ENCODE assay signal across 10 cellular contexts in genomic region chr2:227466887-227467285, GRCh38. TPM values are rescaled to one million over a fixed set of nuclear protein-coding genes. Genes with fewer than 3 reads are reported as not detected.
DNase-seq lines count a peak whose midpoint lies in the region; ATAC-seq, FAIRE-seq and TF ChIP-seq lines count a peak whose summit lies in the region.
"Had no signal": no experiment of that assay in that cellular context is flagged by ENCODE, and none has a peak within 500 bp of the region (broad histone marks: within the 10 kb centered on the region; RNA-seq: fewer than 3 reads in every experiment).

No MANE protein-coding gene starts in this region.

- no peaks in the 10 kb centered on the region for H3K36me3 ChIP-seq in right atrium auricular region
- no peaks in the 10 kb centered on the region for H3K36me3 ChIP-seq in heart left ventricle
- no peaks in the 10 kb centered on the region for H3K36me3 ChIP-seq in keratinocyte (ENCODE audit: control insufficient read depth in 2 of 2, extremely low read depth in 1 of 2, insufficient read depth in 2 of 2, low read length in 2 of 2)
- H3K36me3 ChIP-seq in vagina, result no peaks in the 10 kb centered on the region

- H3K27ac ChIP-seq in right atrium auricular region, result peak overlapping the region; percentile 53 to 69
- peak overlapping the region in 5 of 12 donors; percentile 5 to 49 (median 37) for H3K27ac ChIP-seq in heart left ventricle
- peak overlapping the region; percentile 79 for H3K27ac ChIP-seq in keratinocyte (ENCODE audit: control insufficient read depth, insufficient read depth, low read length)
- H3K27ac ChIP-seq in vagina, result peak overlapping the region; percentile 23

- peaks cover 72% of the 10 kb centered on the region for H3K4me1 Mint-ChIP-seq in activated naive CD8-positive, alpha-beta T cell (ENCODE audit: low read depth)

- peak overlapping the region; percentile 68 for H3K9ac ChIP-seq in keratinocyte (ENCODE audit: control insufficient read depth, extremely low read depth, insufficient read depth, low read length)

- TF ChIP-seq POLR2A in heart left ventricle (IDR thresholded peaks at IDR 0.05), result no peak
- no peak for TF ChIP-seq POLR2A in vagina (IDR thresholded peaks at IDR 0.05)

- H3K9me3 ChIP-seq in right atrium auricular region, result no peaks in the 10 kb centered on the region
- no peaks in the 10 kb centered on the region for H3K9me3 ChIP-seq in heart left ventricle
- no peaks in the 10 kb centered on the region for H3K9me3 ChIP-seq in keratinocyte (ENCODE audit: control insufficient read depth, low read depth, low read length)
- no peaks in the 10 kb centered on the region for H3K9me3 ChIP-seq in vagina

- H3K4me1 ChIP-seq in right atrium auricular region (peaks cover 0 to 14% of the 10 kb centered on the region in 2 donors), heart left ventricle (peaks cover 0 to 31% (median 1%) of the 10 kb centered on the region in 12 donors), keratinocyte (ENCODE audit: control insufficient read depth, extremely low read depth, insufficient read depth, low read length) (peaks cover 29% of the 10 kb centered on the region), vagina (peaks cover 19% of the 10 kb centered on the region)

- FAIRE-seq in keratinocyte (lab: Jason Lieb, UNC), result no peak

- no peaks in the 10 kb centered on the region for H4K20me1 ChIP-seq in keratinocyte (ENCODE audit: control insufficient read depth, extremely low read depth, insufficient read depth, low read length)

- no peaks in the 10 kb centered on the region for H3K9me1 ChIP-seq in keratinocyte (ENCODE audit: control insufficient read depth, extremely low read depth, insufficient read depth, low read length)

- peak overlapping the region; percentile 70 for H2AFZ ChIP-seq in keratinocyte (ENCODE audit: control insufficient read depth, low read length)

- dilution Hi-C loops in keratinocyte (cut with MboI; ENCODE audit: extremely low pct_ligation_motif_present, low sequenced_read_pairs), result no loop called here

- H3K4me2 ChIP-seq in keratinocyte (ENCODE audit: control insufficient read depth, extremely low read depth, insufficient read depth, low read depth, low read length), result peak overlapping the region; percentile 83

- no peaks in the 10 kb centered on the region for H3K27me3 Mint-ChIP-seq in activated naive CD8-positive, alpha-beta T cell

- TF ChIP-seq CTCF in right atrium auricular region (IDR thresholded peaks at IDR 0.05), result no peak
- no peak for TF ChIP-seq CTCF in heart left ventricle (IDR thresholded peaks at IDR 0.05)
- no peak for TF ChIP-seq CTCF in keratinocyte (optimal IDR thresholded peaks at IDR 0.05 in 1 of 3, IDR thresholded peaks at IDR 0.05 in 1 of 3, conservative IDR thresholded peaks at IDR 0.05 in 1 of 3; ENCODE audit: extremely low read depth in 1 of 3, insufficient read depth in 2 of 3, low read length in 3 of 3)
- TF ChIP-seq CTCF in vagina (IDR thresholded peaks at IDR 0.05), result no peak

- no peaks in the 10 kb centered on the region for H3K9me3 Mint-ChIP-seq in activated naive CD8-positive, alpha-beta T cell (ENCODE audit: low read depth)

- intact Hi-C loops in heart left ventricle (cut with DNase I) (loop anchor here in 3 of 10 donors (5.0 to 10.0 kb wide), 3 partner anchors 55 to 198 kb away; partner anchors contain the start of gene SCYGR5 (in 1 of the 3)), vagina (cut with DNase I) (no loop called here)

- H3K27me3 ChIP-seq in right atrium auricular region, result no peaks in the 10 kb centered on the region
- no peaks in the 10 kb centered on the region for H3K27me3 ChIP-seq in heart left ventricle
- H3K27me3 ChIP-seq in keratinocyte (ENCODE audit: control insufficient read depth, extremely low read depth, insufficient read depth, low read length), result no peaks in the 10 kb centered on the region
- H3K27me3 ChIP-seq in vagina, result no peaks in the 10 kb centered on the region

- H3K36me3 Mint-ChIP-seq in activated naive CD8-positive, alpha-beta T cell, result peaks cover 2% of the 10 kb centered on the region

- DNase-seq in right atrium auricular region (ENCODE audit: low spot score) (no peak), heart left ventricle (no peak), keratinocyte (ENCODE audit: low read depth, low spot score) (peak; percentile 21), vagina (ENCODE audit: extremely low spot score in 2 of 2) (no peak), NCI-H2107 treated with DMSO at 0.1 percent for 48 hours (lab: John Stamatoyannopoulos, UW; ENCODE audit: unreplicated experiment) (no peak), AML-193 (lab: John Stamatoyannopoulos, UW) (no peak)
- DNase-seq: GF-D8, NCI-H526 treated with DMSO at 0.1 percent for 48 hours had no signal

- no peaks in the 10 kb centered on the region for H3K79me2 ChIP-seq in keratinocyte (ENCODE audit: control insufficient read depth, insufficient read depth, low read length)

- H3K4me3 Mint-ChIP-seq in activated naive CD8-positive, alpha-beta T cell, result peak overlapping the region; percentile 68

- 84 to 96% (median 93%) methylated on average over 4 of the region's 4 CpGs for WGBS in heart left ventricle, 4 donors

- H3K27ac Mint-ChIP-seq in activated naive CD8-positive, alpha-beta T cell, result peak overlapping the region; percentile 93

- ATAC-seq in heart left ventricle (no peak), GM18511 (IDR thresholded peaks at IDR 0.05; ENCODE audit: unreplicated experiment) (no peak)

- H3K4me3 ChIP-seq in right atrium auricular region (no peak overlapping the region), heart left ventricle (no peak overlapping the region), keratinocyte (ENCODE audit: control insufficient read depth in 2 of 3, extremely low read depth in 1 of 3, insufficient read depth in 2 of 3, low read depth in 1 of 3, low read length in 3 of 3) (peak overlapping the region in 2 of 3 experiments; percentile 23 to 36), vagina (no peak overlapping the region)

RNA-seq across cellular contexts. Expression of gene AGFG1, which starts 5.1 kb away (rescaled TPM):
- total RNA-seq in right atrium auricular region (10 to 100 TPM; 47.8 to 75.7 TPM), heart left ventricle (10 to 100 TPM; 48.4 to 92.1 (median 60.0) TPM), vagina (53.3 TPM)
- polyA plus RNA-seq in heart left ventricle (10 to 100 TPM; 12.0 to 63.6 TPM), keratinocyte (111 to 125 TPM (median 111 TPM) in 3 replicates)
- polyA plus RNA-seq in keratinocyte (2011; ENCODE audit: low read depth), result 34.8 TPM
- 77.3 and 156 TPM in 2 replicates for polyA plus RNA-seq in keratinocyte (2011; cell fraction: cytosol; rRNA removed)
- polyA plus RNA-seq in keratinocyte (2011; cell fraction: nucleus; rRNA removed), result 67.4 and 76.8 TPM in 2 replicates
- 63.9 and 75.2 TPM in 2 replicates for polyA plus RNA-seq in keratinocyte (2012; ENCODE audit: low replicate concordance)
- 170 to 251 TPM (median 221 TPM) in 3 replicates for polyA minus RNA-seq in keratinocyte
- polyA minus RNA-seq in keratinocyte (2011; cell fraction: cytosol; rRNA and poly(A)+ RNA removed), result 108 TPM
- polyA minus RNA-seq in keratinocyte (2011; cell fraction: nucleus; rRNA and poly(A)+ RNA removed), result 60.2 and 123 TPM in 2 replicates

Comparison
In these comparisons a context has a peak if more than half of its experiments do, and no peak if none do; other contexts are left out.
1. H3K4me3 ChIP-seq: peak in keratinocyte (2 of 3); none in right atrium auricular region (0 of 2), heart left ventricle (0 of 12) and vagina (0 of 2).